1 cellular context compared by ENCODE assay signal in the genomic region with DNA sequence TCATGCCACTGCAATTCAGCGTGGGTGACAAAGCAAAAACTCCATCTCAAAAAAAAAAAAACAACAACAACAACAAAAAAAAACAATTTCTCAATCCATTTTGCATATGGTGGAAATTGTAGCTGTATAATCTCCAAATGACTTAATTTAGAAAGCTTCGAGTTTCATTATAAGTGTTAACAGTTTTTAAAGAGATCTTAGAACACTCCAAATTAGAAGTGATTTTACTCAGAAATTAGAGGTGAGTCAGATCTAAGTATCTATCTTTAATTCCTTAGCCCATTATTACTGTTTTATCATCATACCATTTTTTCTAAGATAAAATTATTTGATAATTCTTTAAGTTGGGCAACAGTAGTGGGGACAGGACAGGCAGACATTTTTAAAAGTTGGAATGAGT.
TF ChIP-seq lines count a peak whose summit lies in the region.

No MANE protein-coding gene starts in this region.

TF ChIP-seq in GM12878, 131 proteins besides CTCF, POLR2A, EP300 and RAD21 (continued from another document):
- TF ChIP-seq, protein P1, sequence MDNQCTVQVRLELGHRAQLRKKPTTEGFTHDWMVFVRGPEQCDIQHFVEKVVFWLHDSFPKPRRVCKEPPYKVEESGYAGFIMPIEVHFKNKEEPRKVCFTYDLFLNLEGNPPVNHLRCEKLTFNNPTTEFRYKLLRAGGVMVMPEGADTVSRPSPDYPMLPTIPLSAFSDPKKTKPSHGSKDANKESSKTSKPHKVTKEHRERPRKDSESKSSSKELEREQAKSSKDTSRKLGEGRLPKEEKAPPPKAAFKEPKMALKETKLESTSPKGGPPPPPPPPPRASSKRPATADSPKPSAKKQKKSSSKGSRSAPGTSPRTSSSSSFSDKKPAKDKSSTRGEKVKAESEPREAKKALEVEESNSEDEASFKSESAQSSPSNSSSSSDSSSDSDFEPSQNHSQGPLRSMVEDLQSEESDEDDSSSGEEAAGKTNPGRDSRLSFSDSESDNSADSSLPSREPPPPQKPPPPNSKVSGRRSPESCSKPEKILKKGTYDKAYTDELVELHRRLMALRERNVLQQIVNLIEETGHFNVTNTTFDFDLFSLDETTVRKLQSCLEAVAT (IDR thresholded peaks at IDR 0.05), result no peak
